Comparison of ENCODE assay signal across 1 cellular context in genomic region chr3:122271246-122271898, GRCh38.
TF ChIP-seq lines count a peak whose summit lies in the region.

No MANE protein-coding gene starts in this region.

TF ChIP-seq in GM12878, 131 proteins besides CTCF, POLR2A, EP300 and RAD21 (continued from another document):
- TF ChIP-seq HSF1 (IDR thresholded peaks at IDR 0.05; ENCODE audit: low read depth, low read length) (no peak), ATF7 (IDR thresholded peaks at IDR 0.05; ENCODE audit: low read depth) (peak; percentile 84), E2F8 (IDR thresholded peaks at IDR 0.05; ENCODE audit: low read depth, partially characterized antibody) (no peak), NRF1 (conservative IDR thresholded peaks at IDR 0.05; ENCODE audit: low read depth, low read length) (no peak), NBN (IDR thresholded peaks at IDR 0.05) (peak; percentile 70), ETV6 (conservative IDR thresholded peaks at IDR 0.05 in 1 of 2, IDR thresholded peaks at IDR 0.05 in 1 of 2; ENCODE audit: borderline replicate concordance in 1 of 2, low read depth in 1 of 2) (no peak), TCF7 (IDR thresholded peaks at IDR 0.05; ENCODE audit: borderline replicate concordance) (peak; percentile 100), GATAD2B (conservative IDR thresholded peaks at IDR 0.05; ENCODE audit: low read depth) (peak; percentile 16; the same call in 1 of the 2 replicates), TCF12 (IDR thresholded peaks at IDR 0.05; ENCODE audit: low read depth, low read length) (no peak)
